8 cellular contexts compared by ENCODE assay signal in genomic region chr19:33175886-33176669, GRCh38. TPM values are rescaled to one million over a fixed set of nuclear protein-coding genes. Genes with fewer than 3 reads are reported as not detected.
DNase-seq lines count a peak whose midpoint lies in the region; ATAC-seq and TF ChIP-seq lines count a peak whose summit lies in the region.

No MANE protein-coding gene starts in this region.

- no peaks in the 10 kb centered on the region for H3K4me1 ChIP-seq in endocrine pancreas (ENCODE audit: control insufficient read depth, insufficient read depth, low read length)
- H3K4me1 ChIP-seq in mucosa of descending colon (ENCODE audit: low read depth) = peaks cover 16% of the 10 kb centered on the region
- peaks cover 0 to 17% of the 10 kb centered on the region in 2 donors for H3K4me1 ChIP-seq in uterus

- H3K27me3 ChIP-seq in WERI-Rb-1 (ENCODE audit: insufficient read depth, low read depth, severe bottlenecking) = no peaks in the 10 kb centered on the region
- no peaks in the 10 kb centered on the region for H3K27me3 ChIP-seq in endocrine pancreas (ENCODE audit: control insufficient read depth, insufficient read depth, low read length)
- H3K27me3 ChIP-seq in uterus = no peaks in the 10 kb centered on the region

- DNase-seq in GM12864 (ENCODE audit: low read depth) = peak; percentile 7
- peak; percentile 59 for DNase-seq in WERI-Rb-1
- peak in 1 of 3 donors; percentile 43 for DNase-seq in mucosa of descending colon
- DNase-seq in uterus = peak in 1 of 2 donors; percentile 43
- DNase-seq in NCI-H1436 treated with DMSO at 0.1 percent for 48 hours (lab: John Stamatoyannopoulos, UW) = no peak
- no peak for DNase-seq in NCI-H1694 (lab: John Stamatoyannopoulos, UW)

- TF ChIP-seq CTCF in GM12864 (IDR thresholded peaks at IDR 0.05; ENCODE audit: low read depth, low read length, missing control alignments) (no peak), WERI-Rb-1 (IDR thresholded peaks at IDR 0.05; ENCODE audit: low read depth, low read length) (peak; percentile 31; the same call in 1 of the 2 replicates), mucosa of descending colon (IDR thresholded peaks at IDR 0.05) (no peak), uterus (IDR thresholded peaks at IDR 0.05) (no peak)

- H3K36me3 ChIP-seq in WERI-Rb-1 (no peaks in the 10 kb centered on the region), endocrine pancreas (ENCODE audit: control insufficient read depth, insufficient read depth, low read length) (no peaks in the 10 kb centered on the region), mucosa of descending colon (ENCODE audit: low read depth) (no peaks in the 10 kb centered on the region), uterus (no peaks in the 10 kb centered on the region)

- peak overlapping the region; percentile 67 for H3K4me3 ChIP-seq in GM12864 (ENCODE audit: low read depth, low read length)
- peak overlapping the region; percentile 80 for H3K4me3 ChIP-seq in WERI-Rb-1 (ENCODE audit: low read depth, low read length)
- H3K4me3 ChIP-seq in endocrine pancreas (ENCODE audit: control insufficient read depth, insufficient read depth, low read length) = peak overlapping the region; percentile 60
- peak overlapping the region; percentile 74 for H3K4me3 ChIP-seq in mucosa of descending colon
- H3K4me3 ChIP-seq in uterus = peak overlapping the region; percentile 71 to 95

- TF ChIP-seq POLR2A in uterus (IDR thresholded peaks at IDR 0.05) = no peak

- intact Hi-C loops in mucosa of descending colon (cut with DNase I, micrococcal nuclease) (no loop called here), uterus (cut with DNase I; ENCODE audit: low total_unique reads) (no loop called here)

- ATAC-seq in HG03196 (IDR thresholded peaks at IDR 0.05; ENCODE audit: unreplicated experiment) = peak; percentile 5
- ATAC-seq in mucosa of descending colon = peak; percentile 5

- H3K9me3 ChIP-seq in WERI-Rb-1 (ENCODE audit: severe bottlenecking) = no peaks in the 10 kb centered on the region
- H3K9me3 ChIP-seq in endocrine pancreas (ENCODE audit: control insufficient read depth, low read length) = no peaks in the 10 kb centered on the region
- H3K9me3 ChIP-seq in mucosa of descending colon = no peaks in the 10 kb centered on the region
- no peaks in the 10 kb centered on the region for H3K9me3 ChIP-seq in uterus

- H3K27ac ChIP-seq in WERI-Rb-1 = peak overlapping the region; percentile 79
- H3K27ac ChIP-seq in uterus = peak overlapping the region; percentile 87 to 88

- H3K9ac ChIP-seq in endocrine pancreas (ENCODE audit: control insufficient read depth, insufficient read depth, low read length) = peak overlapping the region; percentile 79

RNA-seq across cellular contexts. Expression of gene LRP3, which starts 18.1 kb away (rescaled TPM):
- total RNA-seq in mucosa of descending colon (10 to 100 TPM in 1 of 3 donors, 1 to 10 TPM in 2; 6.2 to 26.2 (median 7.4) TPM), uterus (10 to 100 TPM in 3 of 4 donors, 1 to 10 TPM in 1; 5.9 to 26.9 (median 23.3) TPM)

RNA-seq across cellular contexts. Expression of gene WDR88, which starts 44.2 kb away (rescaled TPM):
- total RNA-seq in mucosa of descending colon (not detected), uterus (not detected)

RNA-seq across cellular contexts. Expression of gene SLC7A10, which starts 49.6 kb away (rescaled TPM):
- total RNA-seq in mucosa of descending colon (not detected), uterus (not detected)

Comparison
In these comparisons a context has a peak if more than half of its experiments do, and no peak if none do; other contexts are left out.
1. DNase-seq: peak in GM12864 (single experiment) and WERI-Rb-1 (single experiment); none in NCI-H1436 treated with DMSO at 0.1 percent for 48 hours (single experiment) and NCI-H1694 (single experiment).
2. Peak in every context shown above with its lines, with median percentiles within 50 percentile points of each other: H3K4me3 ChIP-seq.